8 cellular contexts compared by ENCODE assay signal in the genomic region with DNA sequence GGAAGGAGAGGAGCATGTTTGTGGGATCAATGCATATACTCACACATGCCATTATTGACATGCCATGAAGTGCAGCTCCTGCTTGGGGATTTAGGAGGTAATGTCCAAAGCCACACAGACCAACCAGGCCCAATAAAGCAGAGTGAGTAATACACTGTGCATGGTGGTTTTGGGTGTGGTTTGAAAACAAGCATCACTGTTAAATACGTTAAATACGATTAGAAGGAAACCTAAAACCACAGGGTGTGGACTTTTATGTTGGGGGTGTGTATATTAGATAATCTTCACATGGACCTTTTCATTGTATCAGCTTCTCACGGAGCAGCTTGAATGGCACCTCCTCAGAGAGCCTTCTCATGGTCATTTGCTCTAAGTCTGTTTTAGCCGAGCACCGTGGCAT. TPM values are rescaled to one million over a fixed set of nuclear protein-coding genes. Genes with fewer than 3 reads are reported as not detected.
DNase-seq lines count a peak whose midpoint lies in the region; ATAC-seq and TF ChIP-seq lines count a peak whose summit lies in the region.

No MANE protein-coding gene starts in this region.

- no peak for TF ChIP-seq CTCF in DND-41 (IDR thresholded peaks at IDR 0.05; ENCODE audit: borderline replicate concordance, extremely low read depth, low read length, poor library complexity, severe bottlenecking)

- no peaks in the 10 kb centered on the region for H4K20me1 ChIP-seq in DND-41 (ENCODE audit: insufficient read depth, low read length)

- no peak overlapping the region for H3K9ac ChIP-seq in DND-41 (ENCODE audit: low read depth, low read length)

- H2AFZ ChIP-seq in DND-41 (ENCODE audit: low read depth, low read length): no peak overlapping the region

- H3K4me1 ChIP-seq in DND-41 (ENCODE audit: insufficient read depth, low read length): peaks cover 5% of the 10 kb centered on the region

- POLR2A ChIA-PET in activated CD4-positive, alpha-beta memory T cell treated with anti-CD3 and anti-CD28 coated beads for 36 hours (lab: Charles Lee): interaction anchor here (0.8 to 1.8 kb wide), 2 partner anchors 41 to 85 kb away, joined by 3 to 8 read pairs; no protein-coding TSS in a partner anchor

- no peaks in the 10 kb centered on the region for H3K36me3 Mint-ChIP-seq in activated CD4-positive, alpha-beta memory T cell treated with anti-CD3 and anti-CD28 coated beads for 36 hours

- ATAC-seq in DND-41 (ENCODE audit: insufficient read depth, low read depth) (peak; percentile 72), HG02759 (IDR thresholded peaks at IDR 0.05; ENCODE audit: unreplicated experiment) (no peak), GM21526 (IDR thresholded peaks at IDR 0.05; ENCODE audit: low FRiP score, unreplicated experiment) (no peak), HG03097 (IDR thresholded peaks at IDR 0.05; ENCODE audit: low FRiP score, unreplicated experiment) (no peak)

- H3K79me2 ChIP-seq in DND-41 (ENCODE audit: insufficient read depth, low read length): no peaks in the 10 kb centered on the region

- H3K36me3 ChIP-seq in DND-41 (ENCODE audit: insufficient read depth, low read length): no peaks in the 10 kb centered on the region

- no peak for DNase-seq in DND-41
- peak; percentile 87 for DNase-seq in LoVo (ENCODE audit: low spot score)
- DNase-seq in activated CD4-positive, alpha-beta memory T cell treated with anti-CD3 and anti-CD28 coated beads for 36 hours: peak; percentile 55
- peak; percentile 46 for DNase-seq in kidney tubule cell (ENCODE audit: low spot score)
- no peak for DNase-seq in NCI-H2171 (lab: John Stamatoyannopoulos, UW)

- no peak overlapping the region for H3K27ac ChIP-seq in DND-41 (ENCODE audit: low read length)

- intact Hi-C loops in activated CD4-positive, alpha-beta memory T cell treated with anti-CD3 and anti-CD28 coated beads for 36 hours (cut with micrococcal nuclease): loop anchor here (1.0 to 2.0 kb wide), 5 partner anchors 11 to 224 kb away; a partner anchor contains a TSS

- H3K4me3 Mint-ChIP-seq in activated CD4-positive, alpha-beta memory T cell treated with anti-CD3 and anti-CD28 coated beads for 36 hours: peak overlapping the region; percentile 25

- peaks cover 47% of the 10 kb centered on the region for H3K4me1 Mint-ChIP-seq in activated CD4-positive, alpha-beta memory T cell treated with anti-CD3 and anti-CD28 coated beads for 36 hours (ENCODE audit: low read depth)

- no peak overlapping the region for H3K4me3 ChIP-seq in DND-41 (ENCODE audit: low read depth in 1 of 2, low read length in 2 of 2)

- peak overlapping the region; percentile 74 for H3K27ac Mint-ChIP-seq in activated CD4-positive, alpha-beta memory T cell treated with anti-CD3 and anti-CD28 coated beads for 36 hours

- no peaks in the 10 kb centered on the region for H3K27me3 Mint-ChIP-seq in activated CD4-positive, alpha-beta memory T cell treated with anti-CD3 and anti-CD28 coated beads for 36 hours

- H3K9me3 Mint-ChIP-seq in activated CD4-positive, alpha-beta memory T cell treated with anti-CD3 and anti-CD28 coated beads for 36 hours: no peaks in the 10 kb centered on the region

- CTCF ChIA-PET in activated CD4-positive, alpha-beta memory T cell treated with anti-CD3 and anti-CD28 coated beads for 36 hours (lab: Charles Lee): no interaction called here

- no peak overlapping the region for H3K4me2 ChIP-seq in DND-41 (ENCODE audit: insufficient read depth, low read length)

- H3K27me3 ChIP-seq in DND-41 (ENCODE audit: insufficient read depth, low read length, poor library complexity): no peaks in the 10 kb centered on the region

- no peaks in the 10 kb centered on the region for H3K9me3 ChIP-seq in DND-41 (ENCODE audit: insufficient read depth, low read length, severe bottlenecking)

RNA-seq across cellular contexts. Expression of a gene that starts 10.4 kb away (rescaled TPM):
- 100 to 1,000 TPM; 143 to 148 TPM for total RNA-seq in activated CD4-positive, alpha-beta memory T cell treated with anti-CD3 and anti-CD28 coated beads for 36 hours

RNA-seq across cellular contexts. Expression of a gene that starts 12.9 kb away (rescaled TPM):
- total RNA-seq in activated CD4-positive, alpha-beta memory T cell treated with anti-CD3 and anti-CD28 coated beads for 36 hours: 10 to 100 TPM; 29.8 to 31.4 TPM

Comparison
In these comparisons a context has a peak if more than half of its experiments do, and no peak if none do; other contexts are left out.
1. DNase-seq: peak in LoVo (single experiment), activated CD4-positive, alpha-beta memory T cell treated with anti-CD3 and anti-CD28 coated beads for 36 hours (single experiment) and kidney tubule cell (single experiment); none in DND-41 (single experiment) and NCI-H2171 (single experiment).